8 cellular contexts compared by ENCODE assay signal in the genomic region with DNA sequence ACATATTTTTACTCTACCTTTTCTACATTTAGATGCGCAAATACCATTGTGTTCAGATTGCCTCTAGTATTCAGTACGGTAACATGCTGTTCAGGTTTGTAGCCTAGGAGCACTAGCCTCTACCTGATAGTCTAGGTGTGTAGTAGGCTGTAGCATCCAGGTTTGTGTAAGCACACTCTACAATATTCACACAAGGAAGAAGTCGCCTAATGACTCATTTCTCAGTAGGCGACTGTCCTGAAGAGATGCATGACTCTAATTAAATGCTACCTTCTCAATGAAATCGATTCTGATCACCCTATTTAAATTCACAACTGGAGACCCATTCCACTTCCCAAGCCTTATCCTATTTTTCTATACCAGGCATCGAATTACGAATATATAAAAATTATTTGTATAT. TPM values are rescaled to one million over a fixed set of nuclear protein-coding genes. Genes with fewer than 3 reads are reported as not detected.
A peak's percentile ranks its signal among the peaks of the same experiment; 100 is the strongest.
DNase-seq lines count a peak whose midpoint lies in the region; ATAC-seq and TF ChIP-seq lines count a peak whose summit lies in the region.

No MANE protein-coding gene starts in this region.

- no peaks in the 10 kb centered on the region for H3K27me3 ChIP-seq in Caco-2 (replicated peaks; ENCODE audit: control insufficient read depth, insufficient read depth, low read length)
- no peaks in the 10 kb centered on the region for H3K27me3 ChIP-seq in dorsolateral prefrontal cortex
- H3K27me3 ChIP-seq in neuron (ENCODE audit: insufficient read depth, low read length): no peaks in the 10 kb centered on the region

- no peaks in the 10 kb centered on the region for H3K9me3 ChIP-seq in Caco-2
- no peaks in the 10 kb centered on the region for H3K9me3 ChIP-seq in neuron (ENCODE audit: low read length)

- H3K4me3 ChIP-seq in Caco-2 (ENCODE audit: low read depth, low read length): peak overlapping the region; percentile 91
- H3K4me3 ChIP-seq in dorsolateral prefrontal cortex: peak overlapping the region; percentile 66 to 99 (median 92)
- H3K4me3 ChIP-seq in neuron (ENCODE audit: low read length): peak overlapping the region; percentile 83

- POLR2A ChIA-PET in Caco-2 (lab: Charles Lee): no interaction called here

- H3K9me3 Mint-ChIP-seq in Caco-2 (ENCODE audit: unreplicated experiment): no peaks in the 10 kb centered on the region

- H3K27me3 Mint-ChIP-seq in Caco-2 (ENCODE audit: insufficient read depth, unreplicated experiment): no peaks in the 10 kb centered on the region

- H3K27ac ChIP-seq in dorsolateral prefrontal cortex: peak overlapping the region in 45 of 59 donors; percentile 6 to 99 (median 97)

- peaks cover 26% of the 10 kb centered on the region for H3K4me1 Mint-ChIP-seq in Caco-2 (ENCODE audit: low read depth, unreplicated experiment)

- H3K4me1 ChIP-seq in Caco-2 (peaks cover 27% of the 10 kb centered on the region), neuron (ENCODE audit: insufficient read depth, low read length) (peaks cover 16% of the 10 kb centered on the region)

- BruUV-seq in Caco-2 (replicated peaks; lab: Mats Ljungman, UMichigan): TSS peak; percentile 31

- H3K36me3 ChIP-seq in Caco-2 (ENCODE audit: control insufficient read depth, insufficient read depth, low read length) (no peaks in the 10 kb centered on the region), neuron (ENCODE audit: insufficient read depth, low read length) (peaks cover 6% of the 10 kb centered on the region)

- no peak for ATAC-seq in GM19324 (IDR thresholded peaks at IDR 0.05; ENCODE audit: low FRiP score, unreplicated experiment)
- no peak for ATAC-seq in GM21576 (IDR thresholded peaks at IDR 0.05; ENCODE audit: unreplicated experiment)

- TF ChIP-seq CTCF in Caco-2 (IDR thresholded peaks at IDR 0.05; ENCODE audit: insufficient read depth in 1 of 2, low read depth in 1 of 2, low read length in 1 of 2, severe bottlenecking in 1 of 2, unreplicated experiment in 1 of 2) (no peak), dorsolateral prefrontal cortex (IDR thresholded peaks at IDR 0.05 in 54 of 56, conservative IDR thresholded peaks at IDR 0.05 in 2 of 56; ENCODE audit: low read depth in 1 of 56, partially characterized antibody in 56 of 56) (no peak)

- intact Hi-C loops in Caco-2 (cut with micrococcal nuclease; ENCODE audit: unreplicated experiment) (no loop called here), dorsolateral prefrontal cortex (cut with DNase I) (loop anchor here (5.0 kb wide), 2 partner anchors 101 to 1849 kb away; a partner anchor contains a TSS), posterior vena cava (cut with DNase I) (no loop called here)

- peaks cover 44% of the 10 kb centered on the region for H3K36me3 Mint-ChIP-seq in Caco-2 (ENCODE audit: insufficient read depth, unreplicated experiment)

- H2AFZ ChIP-seq in neuron (ENCODE audit: low read depth, low read length): no peak overlapping the region

- peak overlapping the region; percentile 69 for H3K27ac Mint-ChIP-seq in Caco-2 (ENCODE audit: unreplicated experiment)

- H3K4me3 Mint-ChIP-seq in Caco-2 (ENCODE audit: unreplicated experiment): peak overlapping the region; percentile 94

- CTCF ChIA-PET in Caco-2 (lab: Charles Lee): interaction anchor here (1.1 kb wide), 1 partner anchor 239 kb away, joined by 3 read pairs; a partner anchor contains a TSS

- DNase-seq in Caco-2 (no peak), NCI-H146 (lab: John Stamatoyannopoulos, UW) (peak; percentile 3), dorsolateral prefrontal cortex (no peak), posterior vena cava (ENCODE audit: low spot score) (no peak), AML-193 (lab: John Stamatoyannopoulos, UW) (no peak)

RNA-seq across cellular contexts. Expression of a gene that starts 1.3 kb away (rescaled TPM):
- 61.2 and 64.8 TPM in 2 replicates for total RNA-seq in Caco-2 (2022)
- 10 to 100 TPM; 22.6 to 50.0 (median 35.4) TPM for total RNA-seq in dorsolateral prefrontal cortex
- 10 to 100 TPM; 14.3 to 24.2 TPM for total RNA-seq in posterior vena cava

Comparison
In these comparisons a context has a peak if more than half of its experiments do, and no peak if none do; other contexts are left out.
1. intact Hi-C loops: an anchor here in dorsolateral prefrontal cortex (5.0 kb wide); none called in Caco-2 and posterior vena cava.